Comparison of ENCODE assay signal across 12 cellular contexts in the genomic region with DNA sequence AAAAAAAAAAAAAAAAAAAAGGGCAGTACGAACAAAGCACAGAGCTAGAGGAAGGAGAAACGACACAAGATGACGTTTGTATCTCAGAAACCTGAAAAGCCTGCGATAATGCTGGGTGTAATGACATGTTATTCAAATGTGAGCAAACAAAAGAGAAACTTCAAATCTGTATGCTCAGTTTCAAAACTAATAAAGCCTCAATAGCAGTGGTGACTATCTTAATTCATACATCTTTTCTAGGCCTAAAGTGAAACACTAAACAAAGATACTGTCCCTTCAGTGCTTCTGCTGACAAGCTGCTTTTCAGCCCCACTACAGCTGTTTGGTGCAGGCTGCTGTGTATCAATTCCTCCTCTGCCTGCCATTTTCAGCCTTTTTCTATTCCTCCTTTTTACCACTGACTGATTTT.
DNase-seq lines count a peak whose midpoint lies in the region; ATAC-seq and TF ChIP-seq lines count a peak whose summit lies in the region.
"Had no signal": no experiment of that assay in that cellular context is flagged by ENCODE, and none has a peak within 500 bp of the region (broad histone marks: within the 10 kb centered on the region; RNA-seq: fewer than 3 reads in every experiment).

No MANE protein-coding gene starts in this region.

- H3K4me3 ChIP-seq in GM12865 (ENCODE audit: low read depth, low read length): no peak overlapping the region
- H3K4me3 ChIP-seq: esophagus muscularis mucosa had no signal

- peak; percentile 94 for ATAC-seq in GM19455 (IDR thresholded peaks at IDR 0.05; ENCODE audit: unreplicated experiment)
- ATAC-seq in HG03066 (IDR thresholded peaks at IDR 0.05; ENCODE audit: low read depth, unreplicated experiment): peak; percentile 86

- no peak for TF ChIP-seq CTCF in GM12865 (IDR thresholded peaks at IDR 0.05; ENCODE audit: insufficient read depth, low read depth, low read length, missing control alignments)

- peak overlapping the region; percentile 42 for H3K27ac ChIP-seq in cingulate gyrus (ENCODE audit: low read depth, low read length)
- H3K27ac ChIP-seq: esophagus muscularis mucosa had no signal

- DNase-seq in GM12865 (ENCODE audit: low read depth) (peak; percentile 46), NCI-H510A (lab: John Stamatoyannopoulos, UW) (no peak), cortex of kidney (lab: John Stamatoyannopoulos, UW) (no peak), kidney glomerular epithelial cell (lab: John Stamatoyannopoulos, UW) (no peak), nucleus accumbens (lab: John Stamatoyannopoulos, UW) (no peak)
- DNase-seq: HFFc6, NCI-H146, trophoblast cell had no signal
